9 cellular contexts compared by ENCODE assay signal in the genomic region with DNA sequence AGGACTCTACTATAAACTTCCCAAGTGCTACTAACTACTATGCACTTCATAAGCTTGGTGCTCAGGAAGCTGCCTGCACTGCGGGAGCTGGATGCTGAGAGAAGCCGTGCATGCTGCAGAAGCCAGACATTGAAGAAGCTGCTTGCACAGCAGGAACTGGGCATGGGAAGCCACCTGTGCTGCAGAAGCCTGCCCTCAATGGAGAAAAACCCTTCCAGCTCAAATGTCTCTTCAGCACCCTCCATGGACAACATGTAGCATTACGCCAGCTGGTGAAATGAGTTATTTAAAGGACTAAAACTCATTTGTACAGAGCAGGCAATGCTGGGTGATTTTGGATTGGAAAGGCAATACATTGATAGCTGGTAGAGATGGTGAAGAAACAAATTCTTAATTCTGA.
A peak's percentile ranks its signal among the peaks of the same experiment; 100 is the strongest.
DNase-seq lines count a peak whose midpoint lies in the region; ATAC-seq and TF ChIP-seq lines count a peak whose summit lies in the region.
"Had no signal": no experiment of that assay in that cellular context is flagged by ENCODE, and none has a peak within 500 bp of the region (broad histone marks: within the 10 kb centered on the region; RNA-seq: fewer than 3 reads in every experiment).

No MANE protein-coding gene starts in this region.

- H3K9me3 ChIP-seq in H9 (ENCODE audit: control insufficient read depth, low read depth, low read length) (no peaks in the 10 kb centered on the region), ascending aorta (no peaks in the 10 kb centered on the region)

- H3K36me3 ChIP-seq in ascending aorta = no peaks in the 10 kb centered on the region

- no peak overlapping the region for H2BK15ac ChIP-seq in H9 (ENCODE audit: low read depth, low read length)

- H3K27ac Mint-ChIP-seq in H9 = no peak overlapping the region
- H3K27ac Mint-ChIP-seq in stimulated activated memory B cell treated with anti-CD40 and anti-IgM and Interleukin-4, amounts not matched to agents 10 μg/mL and 1 μg/mL and 100 μg/mL, for 72 hours = no peak overlapping the region

- H3K4me2 ChIP-seq in H9 (ENCODE audit: insufficient read depth, insufficient read length, low read length) = no peak overlapping the region

- H3K79me1 ChIP-seq in H9 (ENCODE audit: insufficient read depth, low read depth, low read length, poor library complexity, severe bottlenecking) = no peaks in the 10 kb centered on the region

- no peaks in the 10 kb centered on the region for H3K9me3 Mint-ChIP-seq in H9
- no peaks in the 10 kb centered on the region for H3K9me3 Mint-ChIP-seq in stimulated activated memory B cell treated with anti-CD40 and anti-IgM and Interleukin-4, amounts not matched to agents 10 μg/mL and 1 μg/mL and 100 μg/mL, for 72 hours

- H3T11ph ChIP-seq in H9 (ENCODE audit: low read length) = no peak overlapping the region

- TF ChIP-seq CTCF in H9 (conservative IDR thresholded peaks at IDR 0.05) (peak; percentile 69), foreskin keratinocyte (conservative IDR thresholded peaks at IDR 0.05) (peak; percentile 57), ascending aorta (IDR thresholded peaks at IDR 0.05) (peak in 1 of 3 experiments; percentile 11)

- H3K79me2 ChIP-seq in H9 (ENCODE audit: insufficient read depth, low read length) = no peaks in the 10 kb centered on the region

- H2BK120ac ChIP-seq in H9 (ENCODE audit: low read depth, low read length, poor library complexity, severe bottlenecking) = no peak overlapping the region

- H2BK5ac ChIP-seq in H9 (ENCODE audit: insufficient read length, low read length) = no peak overlapping the region

- peak; percentile 69 for ATAC-seq in foreskin keratinocyte
- no peak for ATAC-seq in stimulated activated memory B cell treated with anti-CD40 and anti-IgM and Interleukin-4, amounts not matched to agents 10 μg/mL and 1 μg/mL and 100 μg/mL, for 72 hours

- H4K91ac ChIP-seq in H9 (ENCODE audit: insufficient read length, low read depth, low read length) = no peak overlapping the region

- no CpG with 5 or more reads among the region's 3 CpGs for WGBS in H9 (ENCODE audit: extremely low coverage, insufficient read length, low lambda C conversion rate)

- no peak overlapping the region for H2BK20ac ChIP-seq in H9 (ENCODE audit: low read depth, low read length, poor library complexity, severe bottlenecking)

- H3K23me2 ChIP-seq in H9 (ENCODE audit: insufficient read length, low read depth, low read length, poor library complexity, severe bottlenecking) = no peaks in the 10 kb centered on the region

- no peak overlapping the region for H2BK12ac ChIP-seq in H9 (ENCODE audit: insufficient read length, low read depth, low read length)

- H3K27ac ChIP-seq in H9 (ENCODE audit: insufficient read length, low read depth, low read length) (no peak overlapping the region), foreskin keratinocyte (no peak overlapping the region), ascending aorta (no peak overlapping the region)
- H3K27ac ChIP-seq: skin epidermis had no signal

- H3K14ac ChIP-seq in H9 (ENCODE audit: insufficient read depth, low read length) = no peak overlapping the region

- H3K4me3 ChIP-seq in ascending aorta = no peak overlapping the region
- H3K4me3 ChIP-seq: skin epidermis had no signal

- intact Hi-C loops in ascending aorta (cut with DNase I) = no loop called here

- no peaks in the 10 kb centered on the region for H4K20me1 ChIP-seq in H9 (ENCODE audit: control insufficient read depth, insufficient read depth, insufficient read length)

- H2AK5ac ChIP-seq in H9 (ENCODE audit: insufficient read length, low read length) = no peak overlapping the region

- no peak overlapping the region for H3K4me3 Mint-ChIP-seq in H9
- no peak overlapping the region for H3K4me3 Mint-ChIP-seq in stimulated activated memory B cell treated with anti-CD40 and anti-IgM and Interleukin-4, amounts not matched to agents 10 μg/mL and 1 μg/mL and 100 μg/mL, for 72 hours

- H3K4me1 ChIP-seq in H9 (ENCODE audit: insufficient read depth, low read length) (peaks cover 5% of the 10 kb centered on the region; the same call in 1 of the 2 replicates), foreskin keratinocyte (peaks cover 10% of the 10 kb centered on the region), ascending aorta (peaks cover 0 to 5% of the 10 kb centered on the region in 2 donors)

- no peak overlapping the region for H3K56ac ChIP-seq in H9 (ENCODE audit: insufficient read length, low read depth, low read length)

- H3K27me3 Mint-ChIP-seq in H9 (ENCODE audit: low read depth) = no peaks in the 10 kb centered on the region; the same call in 1 of the 2 replicates
- H3K27me3 Mint-ChIP-seq in stimulated activated memory B cell treated with anti-CD40 and anti-IgM and Interleukin-4, amounts not matched to agents 10 μg/mL and 1 μg/mL and 100 μg/mL, for 72 hours = no peaks in the 10 kb centered on the region

- no peak overlapping the region for H3K9ac ChIP-seq in H9 (ENCODE audit: extremely low read depth, insufficient read length, low read length)

- H3K36me3 Mint-ChIP-seq in H9 (ENCODE audit: insufficient read depth in 1 of 3, low read depth in 3 of 3) = no peaks in the 10 kb centered on the region; a peak in 1 of 7 replicates
- H3K36me3 Mint-ChIP-seq in stimulated activated memory B cell treated with anti-CD40 and anti-IgM and Interleukin-4, amounts not matched to agents 10 μg/mL and 1 μg/mL and 100 μg/mL, for 72 hours = no peaks in the 10 kb centered on the region

- no peak overlapping the region for H2AFZ ChIP-seq in H9 (ENCODE audit: low read length)

- H3K27me3 ChIP-seq in H9 (ENCODE audit: insufficient read depth, low read length) (no peaks in the 10 kb centered on the region), foreskin keratinocyte (no peaks in the 10 kb centered on the region), ascending aorta (no peaks in the 10 kb centered on the region)

- no peak overlapping the region for H3K23ac ChIP-seq in H9 (ENCODE audit: insufficient read length, low read depth, low read length)

- H4K5ac ChIP-seq in H9 (ENCODE audit: insufficient read length, low read depth, low read length) = no peak overlapping the region

- DNase-seq in D341Med (ENCODE audit: low spot score) (peak; percentile 66), H9 (peak; percentile 72), NCI-H345 treated with DMSO at 0.1 percent for 48 hours (lab: John Stamatoyannopoulos, UW; ENCODE audit: unreplicated experiment) (peak; percentile 20), foreskin keratinocyte (peak in 1 of 2 donors; percentile 40), T1000 (lab: John Stamatoyannopoulos, UW) (no peak), ascending aorta (ENCODE audit: low spot score in 2 of 2) (no peak), amniotic stem cell (lab: John Stamatoyannopoulos, UW) (no peak)

- H3K18ac ChIP-seq in H9 (ENCODE audit: insufficient read length, low read depth, low read length) = no peak overlapping the region

- no peak overlapping the region for H3K4ac ChIP-seq in H9 (ENCODE audit: low read depth, low read length)

- no peak overlapping the region for H4K8ac ChIP-seq in H9 (replicated peaks; ENCODE audit: insufficient read length, low read depth, low read length)

- 0 out of 4 replicates have a peak, but pooled peaks cover 4 to 5% of the 10 kb centered on the region in 2 experiments for H3K4me1 Mint-ChIP-seq in H9
- H3K4me1 Mint-ChIP-seq in stimulated activated memory B cell treated with anti-CD40 and anti-IgM and Interleukin-4, amounts not matched to agents 10 μg/mL and 1 μg/mL and 100 μg/mL, for 72 hours = no peaks in the 10 kb centered on the region

Comparison
In these comparisons a context has a peak if more than half of its experiments do, and no peak if none do; other contexts are left out.
1. DNase-seq: peak in D341Med (single experiment), H9 (single experiment) and NCI-H345 treated with DMSO at 0.1 percent for 48 hours (single experiment); none in T1000 (single experiment), ascending aorta (0 of 2) and amniotic stem cell (single experiment).